10 cellular contexts compared by ENCODE assay signal in genomic region chr13:113846639-113847318, GRCh38. TPM values are rescaled to one million over a fixed set of nuclear protein-coding genes. Genes with fewer than 3 reads are reported as not detected.
A peak's percentile ranks its signal among the peaks of the same experiment; 100 is the strongest.
DNase-seq lines count a peak whose midpoint lies in the region; ATAC-seq and TF ChIP-seq lines count a peak whose summit lies in the region.
"Had no signal": no experiment of that assay in that cellular context is flagged by ENCODE, and none has a peak within 500 bp of the region (broad histone marks: within the 10 kb centered on the region; RNA-seq: fewer than 3 reads in every experiment).

No MANE protein-coding gene starts in this region.

- DNase-seq in cardiac septum (ENCODE audit: low spot score) (peak; percentile 75), Right ventricle myocardium inferior (ENCODE audit: missing footprints) (no peak), RWPE1 (ENCODE audit: low spot score) (no peak), esophagus muscularis mucosa (ENCODE audit: extremely low spot score) (no peak), type B pancreatic cell (ENCODE audit: extremely low spot score, unreplicated experiment) (peak; percentile 50), AG20443 (ENCODE audit: low spot score) (no peak), CD1c-positive myeloid dendritic cell (ENCODE audit: extremely low spot score) (no peak), HuH-7 (ENCODE audit: low spot score) (no peak)
- DNase-seq: anterior cingulate cortex had no signal

- no peak for ATAC-seq in Right ventricle myocardium inferior
- ATAC-seq: psoas muscle had no signal

- no peaks in the 10 kb centered on the region for H3K27me3 ChIP-seq in esophagus muscularis mucosa

- H3K4me3 ChIP-seq in esophagus muscularis mucosa = no peak overlapping the region
- H3K4me3 ChIP-seq: psoas muscle had no signal

- no peaks in the 10 kb centered on the region for H3K36me3 Mint-ChIP-seq in type B pancreatic cell

- TF ChIP-seq CTCF in RWPE1 (conservative IDR thresholded peaks at IDR 0.05; ENCODE audit: low read depth) (no peak), esophagus muscularis mucosa (IDR thresholded peaks at IDR 0.05) (no peak), type B pancreatic cell (conservative IDR thresholded peaks at IDR 0.05) (no peak)

- H3K4me3 Mint-ChIP-seq in type B pancreatic cell = no peak overlapping the region

- H3K4me1 Mint-ChIP-seq in type B pancreatic cell (ENCODE audit: unreplicated experiment) = peaks cover 7% of the 10 kb centered on the region

- WGBS in esophagus muscularis mucosa = 91% methylated on average over 27 of the region's 28 CpGs

- H3K27ac ChIP-seq in RWPE1 (peak overlapping the region; percentile 27), esophagus muscularis mucosa (replicated peaks in 1 of 4) (peak overlapping the region in 3 of 4 donors; percentile 69 to 94 (median 90))
- H3K27ac ChIP-seq: psoas muscle had no signal

- intact Hi-C loops in cardiac septum (cut with DNase I) = loop anchor here (10.0 kb wide), 1 partner anchor 278 kb away; no protein-coding TSS in a partner anchor
- intact Hi-C loops in Right ventricle myocardium inferior (cut with DNase I) = no loop called here
- intact Hi-C loops in esophagus muscularis mucosa (cut with DNase I) = no loop called here

- POLR2A ChIA-PET in RWPE1 (lab: Yijun Ruan, JAX; ENCODE audit: low non-redundant PET) = no interaction called here

- H3K9me3 ChIP-seq in esophagus muscularis mucosa = no peaks in the 10 kb centered on the region
- H3K9me3 ChIP-seq: psoas muscle had no signal

- TF ChIP-seq POLR2A in esophagus muscularis mucosa (IDR thresholded peaks at IDR 0.05; ENCODE audit: low read depth) = no peak

- peaks cover 17 to 58% (median 46%) of the 10 kb centered on the region in 4 donors for H3K36me3 ChIP-seq in esophagus muscularis mucosa

- H3K27me3 Mint-ChIP-seq in type B pancreatic cell = no peaks in the 10 kb centered on the region

- no peaks in the 10 kb centered on the region for H3K9me3 Mint-ChIP-seq in type B pancreatic cell

- CTCF ChIA-PET in RWPE1 (lab: Yijun Ruan, JAX) = interaction anchor here (0.6 kb wide), 1 partner anchor 17 kb away, joined by 3 read pairs; no protein-coding TSS in a partner anchor

- TF ChIP-seq EP300 in esophagus muscularis mucosa (IDR thresholded peaks at IDR 0.05) = no peak

- H3K27ac Mint-ChIP-seq in type B pancreatic cell = no peak overlapping the region

- peaks cover 48 to 95% (median 90%) of the 10 kb centered on the region in 4 donors for H3K4me1 ChIP-seq in esophagus muscularis mucosa

RNA-seq across cellular contexts. Expression of gene GAS6, which starts 17.1 kb away (rescaled TPM):
- total RNA-seq in cardiac septum = 201 TPM
- 189 TPM for total RNA-seq in Right ventricle myocardium inferior
- total RNA-seq in esophagus muscularis mucosa = 100 to 1,000 TPM; 241 to 459 (median 346) TPM
- 42.9 and 102 TPM in 2 replicates for total RNA-seq in type B pancreatic cell (ENCODE audit: low replicate concordance)

Comparison
In these comparisons a context has a peak if more than half of its experiments do, and no peak if none do; other contexts are left out.
1. DNase-seq: peak in cardiac septum (single experiment) and type B pancreatic cell (single experiment); none in Right ventricle myocardium inferior (single experiment), RWPE1 (single experiment), esophagus muscularis mucosa (single experiment), AG20443 (single experiment), CD1c-positive myeloid dendritic cell (single experiment) and HuH-7 (single experiment).